ENCODE assay signal across 12 cellular contexts in the genomic region with DNA sequence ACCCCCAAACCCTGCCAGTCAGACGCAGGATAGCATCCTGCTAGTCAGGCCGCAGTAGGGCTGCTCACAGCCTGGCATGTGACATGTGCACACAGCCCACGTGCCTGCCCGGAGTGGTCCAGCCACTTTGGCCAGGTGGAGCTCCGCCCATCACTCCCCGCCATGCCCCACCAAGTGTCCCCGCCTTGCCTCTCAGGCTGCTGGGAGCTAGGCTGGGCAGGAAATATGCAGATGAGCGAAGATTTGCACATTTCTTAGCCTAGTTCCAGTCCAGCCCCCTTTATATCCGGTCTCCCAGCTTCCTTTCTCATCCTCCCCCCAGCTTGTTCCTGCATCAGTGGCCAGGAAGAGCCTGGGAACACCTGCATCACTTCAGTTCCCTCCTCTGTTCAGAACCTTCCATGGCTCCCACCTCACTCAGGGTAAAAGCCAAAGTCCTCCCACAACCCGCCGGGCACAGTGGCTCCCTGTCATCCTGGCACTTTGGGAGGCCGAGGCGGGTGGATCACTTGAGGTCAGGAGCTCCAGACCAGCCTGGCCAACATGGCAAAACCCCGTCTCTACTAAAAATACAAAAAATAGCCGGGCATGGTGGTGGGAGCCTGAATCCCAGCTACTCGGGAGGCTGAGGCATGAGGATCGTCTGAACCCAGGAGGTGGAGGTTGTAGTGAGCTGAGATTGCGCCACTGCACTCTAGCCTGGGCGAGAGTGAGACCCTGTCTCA. TPM values are rescaled to one million over a fixed set of nuclear protein-coding genes. Genes with fewer than 3 reads are reported as not detected.
DNase-seq lines count a peak whose midpoint lies in the region; ATAC-seq and TF ChIP-seq lines count a peak whose summit lies in the region.
"Had no signal": no experiment of that assay in that cellular context is flagged by ENCODE, and none has a peak within 500 bp of the region (broad histone marks: within the 10 kb centered on the region; RNA-seq: fewer than 3 reads in every experiment).

No MANE protein-coding gene starts in this region.

- no peak for ATAC-seq in HG03280 (IDR thresholded peaks at IDR 0.05; ENCODE audit: unreplicated experiment)

- no peak overlapping the region for H3K18ac ChIP-seq in trophoblast cell (ENCODE audit: low read length)

- H2BK120ac ChIP-seq in trophoblast cell (ENCODE audit: insufficient read depth, low read length, poor library complexity): no peak overlapping the region

- H3K14ac ChIP-seq in trophoblast cell (ENCODE audit: low read length): no peak overlapping the region

- H2AFZ ChIP-seq in trophoblast cell (ENCODE audit: insufficient read depth, low read length, poor library complexity): no peak overlapping the region

- H3K27ac ChIP-seq in 22Rv1 (peak overlapping the region; percentile 52), esophagus (ENCODE audit: low read depth in 2 of 2, low read length in 1 of 2) (peak overlapping the region; percentile 82 to 94), trophoblast cell (ENCODE audit: low read depth, low read length) (no peak overlapping the region), brain microvascular endothelial cell (no peak overlapping the region)

- H2BK12ac ChIP-seq in trophoblast cell (ENCODE audit: low read length): no peak overlapping the region

- TF ChIP-seq CTCF in 22Rv1 (IDR thresholded peaks at IDR 0.05) (no peak), brain microvascular endothelial cell (IDR thresholded peaks at IDR 0.05; ENCODE audit: low read depth, low read length, missing control alignments) (no peak)

- H2BK5ac ChIP-seq in trophoblast cell (ENCODE audit: low read depth, low read length, poor library complexity): no peak overlapping the region

- H3K9ac ChIP-seq in trophoblast cell (ENCODE audit: low read length): no peak overlapping the region

- H3K27me3 ChIP-seq in esophagus (ENCODE audit: control insufficient read depth in 1 of 2, insufficient read depth in 2 of 2, low read length in 2 of 2) (no peaks in the 10 kb centered on the region), trophoblast cell (ENCODE audit: insufficient read depth, low read length) (no peaks in the 10 kb centered on the region), brain microvascular endothelial cell (replicated peaks) (no peaks in the 10 kb centered on the region)

- H4K8ac ChIP-seq in trophoblast cell (ENCODE audit: low read depth, low read length): no peak overlapping the region

- peaks cover 3 to 16% of the 10 kb centered on the region in 2 donors for H3K4me1 ChIP-seq in esophagus (ENCODE audit: control insufficient read depth in 2 of 2, insufficient read depth in 2 of 2, low read length in 1 of 2)
- H3K4me1 ChIP-seq in trophoblast cell (ENCODE audit: control insufficient read depth in 1 of 2, insufficient read depth in 2 of 2, low read length in 2 of 2): peaks cover 7 to 12% of the 10 kb centered on the region in 2 experiments

- H3K4me3 ChIP-seq in esophagus (ENCODE audit: low read depth in 1 of 2, low read length in 2 of 2) (no peak overlapping the region), trophoblast cell (ENCODE audit: low read depth, low read length) (no peak overlapping the region), brain microvascular endothelial cell (ENCODE audit: low read depth, low read length) (no peak overlapping the region)

- DNase-seq in mucosa of gallbladder (ENCODE audit: low spot score) (peak; percentile 89), trophoblast cell (no peak), GM03348 (ENCODE audit: low spot score) (no peak), brain microvascular endothelial cell (no peak)
- DNase-seq: activated gamma-delta T cell treated with Interleukin-2 at 50 U/mL for 16 hours; effector CD8-positive, alpha-beta T cell had no signal

- in situ Hi-C loops in brain microvascular endothelial cell (cut with HindIII; ENCODE audit: low pct_ligation_motif_present, low sequenced_read_pairs): no loop called here

- no peak overlapping the region for H3K23ac ChIP-seq in trophoblast cell (ENCODE audit: low read length)

- WGBS in esophagus, 2 donors: 65% methylated on average over 19 of the region's 19 CpGs
- no CpG with 5 or more reads among the region's 19 CpGs for WGBS in trophoblast cell (ENCODE audit: extremely low coverage, insufficient coverage, insufficient read length)

- peaks cover 10% of the 10 kb centered on the region for H3K79me1 ChIP-seq in trophoblast cell (ENCODE audit: low read length)

- H3K36me3 ChIP-seq in esophagus (ENCODE audit: control insufficient read depth in 2 of 2, insufficient read depth in 2 of 2, low read length in 1 of 2) (no peaks in the 10 kb centered on the region), trophoblast cell (ENCODE audit: control insufficient read depth in 1 of 2, insufficient read depth in 2 of 2, low read length in 2 of 2) (no peaks in the 10 kb centered on the region), brain microvascular endothelial cell (replicated peaks) (no peaks in the 10 kb centered on the region)

- H3K79me2 ChIP-seq in trophoblast cell (ENCODE audit: control insufficient read depth, insufficient read depth, low read length, poor library complexity): peaks cover 5% of the 10 kb centered on the region

- TF ChIP-seq EP300 in Ishikawa (IDR thresholded peaks at IDR 0.05; ENCODE audit: borderline replicate concordance): no peak

- H3K9me3 ChIP-seq in esophagus (ENCODE audit: control insufficient read depth in 2 of 2, insufficient read depth in 1 of 2, low read depth in 1 of 2, low read length in 1 of 2) (no peaks in the 10 kb centered on the region), trophoblast cell (ENCODE audit: insufficient read depth, low read depth, low read length) (peaks cover 2% of the 10 kb centered on the region)

- no peak overlapping the region for H2AK5ac ChIP-seq in trophoblast cell (ENCODE audit: low read length)

- H3K4ac ChIP-seq in trophoblast cell (ENCODE audit: low read depth, low read length): no peak overlapping the region

- no peak overlapping the region for H4K91ac ChIP-seq in trophoblast cell (ENCODE audit: low read depth, low read length)

- no peak overlapping the region for H3K4me2 ChIP-seq in trophoblast cell (ENCODE audit: low read length)

- H4K12ac ChIP-seq in trophoblast cell (ENCODE audit: low read depth, low read length): no peak overlapping the region

- TF ChIP-seq RAD21 in Ishikawa (IDR thresholded peaks at IDR 0.05; ENCODE audit: low read depth): no peak; the same call in 1 of the 2 replicates

TF ChIP-seq in Ishikawa, 13 proteins besides CTCF, POLR2A, EP300 and RAD21:
- no peak for TF ChIP-seq ZBTB7A (IDR thresholded peaks at IDR 0.05; ENCODE audit: low read depth)
- TF ChIP-seq, protein P1, sequence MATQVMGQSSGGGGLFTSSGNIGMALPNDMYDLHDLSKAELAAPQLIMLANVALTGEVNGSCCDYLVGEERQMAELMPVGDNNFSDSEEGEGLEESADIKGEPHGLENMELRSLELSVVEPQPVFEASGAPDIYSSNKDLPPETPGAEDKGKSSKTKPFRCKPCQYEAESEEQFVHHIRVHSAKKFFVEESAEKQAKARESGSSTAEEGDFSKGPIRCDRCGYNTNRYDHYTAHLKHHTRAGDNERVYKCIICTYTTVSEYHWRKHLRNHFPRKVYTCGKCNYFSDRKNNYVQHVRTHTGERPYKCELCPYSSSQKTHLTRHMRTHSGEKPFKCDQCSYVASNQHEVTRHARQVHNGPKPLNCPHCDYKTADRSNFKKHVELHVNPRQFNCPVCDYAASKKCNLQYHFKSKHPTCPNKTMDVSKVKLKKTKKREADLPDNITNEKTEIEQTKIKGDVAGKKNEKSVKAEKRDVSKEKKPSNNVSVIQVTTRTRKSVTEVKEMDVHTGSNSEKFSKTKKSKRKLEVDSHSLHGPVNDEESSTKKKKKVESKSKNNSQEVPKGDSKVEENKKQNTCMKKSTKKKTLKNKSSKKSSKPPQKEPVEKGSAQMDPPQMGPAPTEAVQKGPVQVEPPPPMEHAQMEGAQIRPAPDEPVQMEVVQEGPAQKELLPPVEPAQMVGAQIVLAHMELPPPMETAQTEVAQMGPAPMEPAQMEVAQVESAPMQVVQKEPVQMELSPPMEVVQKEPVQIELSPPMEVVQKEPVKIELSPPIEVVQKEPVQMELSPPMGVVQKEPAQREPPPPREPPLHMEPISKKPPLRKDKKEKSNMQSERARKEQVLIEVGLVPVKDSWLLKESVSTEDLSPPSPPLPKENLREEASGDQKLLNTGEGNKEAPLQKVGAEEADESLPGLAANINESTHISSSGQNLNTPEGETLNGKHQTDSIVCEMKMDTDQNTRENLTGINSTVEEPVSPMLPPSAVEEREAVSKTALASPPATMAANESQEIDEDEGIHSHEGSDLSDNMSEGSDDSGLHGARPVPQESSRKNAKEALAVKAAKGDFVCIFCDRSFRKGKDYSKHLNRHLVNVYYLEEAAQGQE (IDR thresholded peaks at IDR 0.05; ENCODE audit: low read depth): no peak
- TF ChIP-seq, protein P2, sequence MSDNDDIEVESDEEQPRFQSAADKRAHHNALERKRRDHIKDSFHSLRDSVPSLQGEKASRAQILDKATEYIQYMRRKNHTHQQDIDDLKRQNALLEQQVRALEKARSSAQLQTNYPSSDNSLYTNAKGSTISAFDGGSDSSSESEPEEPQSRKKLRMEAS (IDR thresholded peaks at IDR 0.05): peak; percentile 99
- TF ChIP-seq CEBPB (IDR thresholded peaks at IDR 0.05): no peak
- TF ChIP-seq TEAD4 (IDR thresholded peaks at IDR 0.05): no peak
- no peak for TF ChIP-seq CREB1 (IDR thresholded peaks at IDR 0.05; ENCODE audit: low read depth)
- TF ChIP-seq TAF1 (IDR thresholded peaks at IDR 0.05; ENCODE audit: low read depth): no peak
- peak; percentile 14; the same call in 1 of the 2 replicates for TF ChIP-seq EGR1 (IDR thresholded peaks at IDR 0.05)
- TF ChIP-seq, protein P3, sequence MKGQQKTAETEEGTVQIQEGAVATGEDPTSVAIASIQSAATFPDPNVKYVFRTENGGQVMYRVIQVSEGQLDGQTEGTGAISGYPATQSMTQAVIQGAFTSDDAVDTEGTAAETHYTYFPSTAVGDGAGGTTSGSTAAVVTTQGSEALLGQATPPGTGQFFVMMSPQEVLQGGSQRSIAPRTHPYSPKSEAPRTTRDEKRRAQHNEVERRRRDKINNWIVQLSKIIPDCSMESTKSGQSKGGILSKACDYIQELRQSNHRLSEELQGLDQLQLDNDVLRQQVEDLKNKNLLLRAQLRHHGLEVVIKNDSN (IDR thresholded peaks at IDR 0.05): peak; percentile 95
- no peak for TF ChIP-seq FOXM1 (IDR thresholded peaks at IDR 0.05; ENCODE audit: borderline replicate concordance, low read depth)
- no peak for TF ChIP-seq YY1 (IDR thresholded peaks at IDR 0.05; ENCODE audit: low read depth)
- no peak for TF ChIP-seq NFIC (IDR thresholded peaks at IDR 0.05)
- TF ChIP-seq TCF12 (IDR thresholded peaks at IDR 0.05; ENCODE audit: low read depth): peak; percentile 53; the same call in 1 of the 2 replicates

RNA-seq across cellular contexts. Expression of a gene that starts 2.3 kb away (rescaled TPM):
- 10 to 100 TPM; 25.8 to 53.5 TPM for polyA plus RNA-seq in esophagus
- 102 TPM for total RNA-seq in mucosa of gallbladder
- polyA plus RNA-seq in trophoblast cell (2013): 15.6 and 16.3 TPM in 2 replicates

RNA-seq across cellular contexts. Expression of a gene that starts 25.2 kb away (rescaled TPM):
- polyA plus RNA-seq in esophagus: under 1 TPM in 1 of 2 donors, not detected in 1; 0.15 TPM
- total RNA-seq in mucosa of gallbladder: 0.95 TPM
- not detected in 2 replicates for polyA plus RNA-seq in trophoblast cell (2013)
- total RNA-seq: urinary bladder had no signal

RNA-seq across cellular contexts. Expression of a gene that starts 31.3 kb away (rescaled TPM):
- not detected for polyA plus RNA-seq in esophagus
- total RNA-seq in mucosa of gallbladder: not detected
- not detected in 2 replicates for polyA plus RNA-seq in trophoblast cell (2013)
- total RNA-seq: mesenteric fat pad, urinary bladder had no signal
- polyA plus RNA-seq: urinary bladder had no signal

Comparison
In these comparisons a context has a peak if more than half of its experiments do, and no peak if none do; other contexts are left out.
1. H3K27ac ChIP-seq: peak in 22Rv1 (single experiment) and esophagus (2 of 2); none in trophoblast cell (single experiment) and brain microvascular endothelial cell (single experiment).